ENCODE assay signal across 8 cellular contexts in the genomic region with DNA sequence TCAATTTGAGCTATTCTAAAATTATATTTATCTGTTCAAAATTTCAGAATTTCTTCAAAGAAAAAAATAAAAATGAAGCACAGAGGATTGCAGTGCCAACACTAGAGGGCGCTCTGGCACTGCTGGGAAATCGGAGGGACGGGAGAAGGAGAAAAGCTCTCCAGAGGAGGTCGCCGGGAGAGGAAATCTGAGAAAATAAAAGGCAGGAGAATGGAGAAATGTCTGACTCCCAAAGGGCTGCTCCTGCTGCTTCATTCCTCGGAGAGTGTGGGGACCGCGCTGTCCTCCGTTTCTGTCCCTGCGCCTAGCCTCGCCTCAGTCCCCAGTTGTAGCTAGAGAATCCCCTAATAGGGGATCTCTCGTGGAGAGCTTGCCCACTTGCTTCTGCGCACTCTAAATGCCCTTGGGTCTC. TPM values are rescaled to one million over a fixed set of nuclear protein-coding genes. Genes with fewer than 3 reads are reported as not detected.
DNase-seq lines count a peak whose midpoint lies in the region; ATAC-seq, FAIRE-seq and TF ChIP-seq lines count a peak whose summit lies in the region.

No MANE protein-coding gene starts in this region.

- ATAC-seq in GM19463 (IDR thresholded peaks at IDR 0.05; ENCODE audit: unreplicated experiment): no peak

- TF ChIP-seq CTCF in GM12873 (IDR thresholded peaks at IDR 0.05; ENCODE audit: insufficient read depth, low read depth, low read length, missing control alignments): peak; percentile 79

- peak; percentile 25 for DNase-seq in NCI-H2196 treated with DMSO at 0.1 percent for 48 hours (lab: John Stamatoyannopoulos, UW; ENCODE audit: unreplicated experiment)
- DNase-seq in activated CD4-positive, alpha-beta T cell treated with anti-CD3 and anti-CD28 coated beads, Interleukin-2, amount 10 ng/mL, durations not matched to agents 24 days and 14 days: peak; percentile 84
- peak; percentile 74 for DNase-seq in ecto neural progenitor cell (ENCODE audit: low spot score)
- DNase-seq in lung microvascular endothelial cell (ENCODE audit: low read depth in 2 of 2): peak; percentile 69 to 78
- DNase-seq in stimulated activated CD8-positive, alpha-beta memory T cell treated with anti-CD3 and anti-CD28 coated beads, Interleukin-12 subunit alpha, Interleukin-12 subunit beta, amount 100 ng/mL, for 1 hour (ENCODE audit: low read depth): peak; percentile 19

- no peaks in the 10 kb centered on the region for H3K9me3 Mint-ChIP-seq in activated CD4-positive, alpha-beta T cell treated with anti-CD3 and anti-CD28 coated beads, Interleukin-2, amount 10 ng/mL, durations not matched to agents 24 days and 14 days

- peak; percentile 93 for FAIRE-seq in A204.1 (lab: Jason Lieb, UNC)

- peaks cover 56% of the 10 kb centered on the region for H3K27me3 Mint-ChIP-seq in activated CD4-positive, alpha-beta T cell treated with anti-CD3 and anti-CD28 coated beads, Interleukin-2, amount 10 ng/mL, durations not matched to agents 24 days and 14 days

- H3K27ac Mint-ChIP-seq in activated CD4-positive, alpha-beta T cell treated with anti-CD3 and anti-CD28 coated beads, Interleukin-2, amount 10 ng/mL, durations not matched to agents 24 days and 14 days: no peak overlapping the region

- intact Hi-C loops in activated CD4-positive, alpha-beta T cell treated with anti-CD3 and anti-CD28 coated beads, Interleukin-2, amount 10 ng/mL, durations not matched to agents 24 days and 14 days (cut with micrococcal nuclease): loop anchor here (1.0 to 10.0 kb wide), 5 partner anchors 84 to 1060 kb away; no protein-coding TSS in a partner anchor

- peaks cover 11% of the 10 kb centered on the region for H3K4me1 Mint-ChIP-seq in activated CD4-positive, alpha-beta T cell treated with anti-CD3 and anti-CD28 coated beads, Interleukin-2, amount 10 ng/mL, durations not matched to agents 24 days and 14 days

- H3K4me3 Mint-ChIP-seq in activated CD4-positive, alpha-beta T cell treated with anti-CD3 and anti-CD28 coated beads, Interleukin-2, amount 10 ng/mL, durations not matched to agents 24 days and 14 days: peak overlapping the region; percentile 36

- no peaks in the 10 kb centered on the region for H3K36me3 Mint-ChIP-seq in activated CD4-positive, alpha-beta T cell treated with anti-CD3 and anti-CD28 coated beads, Interleukin-2, amount 10 ng/mL, durations not matched to agents 24 days and 14 days (ENCODE audit: low read depth)

RNA-seq across cellular contexts. Expression of a gene that starts 40.0 kb away (rescaled TPM):
- total RNA-seq in activated CD4-positive, alpha-beta T cell treated with anti-CD3 and anti-CD28 coated beads, Interleukin-2, amount 10 ng/mL, durations not matched to agents 24 days and 14 days: 11.5 and 12.4 TPM in 2 replicates
- total RNA-seq in lung microvascular endothelial cell: 7.0 and 11.7 TPM in 2 replicates

RNA-seq across cellular contexts. Expression of a gene that starts 44.4 kb away (rescaled TPM):
- total RNA-seq in activated CD4-positive, alpha-beta T cell treated with anti-CD3 and anti-CD28 coated beads, Interleukin-2, amount 10 ng/mL, durations not matched to agents 24 days and 14 days: not detected in 2 replicates
- 0.22 and 0.40 TPM in 2 replicates for total RNA-seq in lung microvascular endothelial cell

RNA-seq across cellular contexts. Expression of a gene that starts 44.5 kb away (rescaled TPM):
- total RNA-seq in activated CD4-positive, alpha-beta T cell treated with anti-CD3 and anti-CD28 coated beads, Interleukin-2, amount 10 ng/mL, durations not matched to agents 24 days and 14 days: not detected in 2 replicates
- total RNA-seq in lung microvascular endothelial cell: 2.4 and 7.7 TPM in 2 replicates

Comparison
In these comparisons a context has a peak if more than half of its experiments do, and no peak if none do; other contexts are left out.
1. DNase-seq: peak in every context shown above with its lines; median percentile 84 in activated CD4-positive, alpha-beta T cell treated with anti-CD3 and anti-CD28 coated beads, Interleukin-2, amount 10 ng/mL, durations not matched to agents 24 days and 14 days; 74 in ecto neural progenitor cell; 74 in lung microvascular endothelial cell; 25 in NCI-H2196 treated with DMSO at 0.1 percent for 48 hours; 19 in stimulated activated CD8-positive, alpha-beta memory T cell treated with anti-CD3 and anti-CD28 coated beads, Interleukin-12 subunit alpha, Interleukin-12 subunit beta, amount 100 ng/mL, for 1 hour.